7 cellular contexts compared by ENCODE assay signal in the genomic region with DNA sequence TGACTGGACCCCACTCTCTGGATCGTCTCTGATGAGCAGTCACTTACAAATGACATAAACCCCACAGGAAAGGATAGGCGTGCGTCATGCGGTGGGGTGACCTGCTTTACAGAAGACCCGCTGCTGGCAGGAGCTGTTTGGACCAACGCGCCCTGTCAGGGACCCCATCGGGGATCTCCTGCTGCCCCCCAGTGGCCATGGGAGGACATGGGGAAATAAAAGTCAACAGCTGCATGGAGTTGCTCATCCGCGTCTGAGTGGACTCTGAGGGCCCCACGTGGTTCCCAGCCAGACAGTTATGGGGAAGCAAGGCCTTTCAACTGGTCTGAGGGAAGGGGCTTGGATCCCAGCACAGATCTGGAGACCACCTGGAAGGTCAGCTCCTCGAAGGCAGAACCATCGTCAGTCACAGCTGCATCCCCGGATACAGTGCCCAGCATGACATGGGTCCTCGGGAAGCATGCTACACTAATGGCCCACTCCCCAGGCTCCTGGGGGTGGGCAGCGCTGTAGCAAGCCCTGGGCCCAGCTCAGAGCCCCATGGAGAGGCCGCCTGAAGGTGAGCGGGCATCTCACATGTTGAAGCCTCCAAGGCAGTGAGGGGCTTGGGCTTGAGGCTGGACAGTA. TPM values are rescaled to one million over a fixed set of nuclear protein-coding genes. Genes with fewer than 3 reads are reported as not detected.
DNase-seq lines count a peak whose midpoint lies in the region; ATAC-seq, FAIRE-seq and TF ChIP-seq lines count a peak whose summit lies in the region.

No MANE protein-coding gene starts in this region.

- no peak for TF ChIP-seq EP300 in stomach (IDR thresholded peaks at IDR 0.05)

- WGBS in stomach, 5 donors, result 14 to 38% (median 18%) methylated on average over 9 to 18 of the region's 18 CpGs

- H3K79me2 ChIP-seq in KMS-11 (ENCODE audit: insufficient read depth, low read depth), result no peaks in the 10 kb centered on the region

- H3K36me3 ChIP-seq in KMS-11 (ENCODE audit: insufficient read depth), result no peaks in the 10 kb centered on the region
- no peaks in the 10 kb centered on the region for H3K36me3 ChIP-seq in RWPE2 (ENCODE audit: low read depth)
- no peaks in the 10 kb centered on the region for H3K36me3 ChIP-seq in stomach

- H3K27me3 ChIP-seq in KMS-11 (ENCODE audit: insufficient read depth, low read depth), result no peaks in the 10 kb centered on the region
- no peaks in the 10 kb centered on the region for H3K27me3 ChIP-seq in RWPE2 (ENCODE audit: insufficient read depth, poor library complexity, severe bottlenecking)
- H3K27me3 ChIP-seq in stomach, result no peaks in the 10 kb centered on the region

- intact Hi-C loops in stomach (cut with DNase I; ENCODE audit: low total_unique reads), result loop anchor here (5.0 kb wide), 1 partner anchor 47 kb away; the partner anchor contains the start of gene MYL3

- no peak overlapping the region for H3K9ac ChIP-seq in KMS-11

- TF ChIP-seq CTCF in KMS-11 (conservative IDR thresholded peaks at IDR 0.05; ENCODE audit: low read depth, low read length), result peak; percentile 73
- TF ChIP-seq CTCF in RWPE2 (IDR thresholded peaks at IDR 0.05; ENCODE audit: poor library complexity, severe bottlenecking), result peak; percentile 90
- TF ChIP-seq CTCF in fibroblast of villous mesenchyme (IDR thresholded peaks at IDR 0.05; ENCODE audit: insufficient read depth, low read depth, low read length), result peak; percentile 91
- TF ChIP-seq CTCF in stomach (IDR thresholded peaks at IDR 0.05), result peak in 5 of 7 experiments; percentile 70 to 83 (median 73)

- H2AFZ ChIP-seq in KMS-11 (ENCODE audit: low read depth), result no peak overlapping the region

- H3K4me2 ChIP-seq in KMS-11, result no peak overlapping the region

- H3K4me1 ChIP-seq in KMS-11 (ENCODE audit: low read depth, poor library complexity, severe bottlenecking), result no peaks in the 10 kb centered on the region
- H3K4me1 ChIP-seq in RWPE2 (ENCODE audit: insufficient read depth, poor library complexity, severe bottlenecking), result peaks cover 10% of the 10 kb centered on the region
- H3K4me1 ChIP-seq in stomach, result peaks cover 10 to 34% (median 20%) of the 10 kb centered on the region in 4 donors

- H3K9me3 ChIP-seq in RWPE2 (ENCODE audit: severe bottlenecking), result no peaks in the 10 kb centered on the region
- H3K9me3 ChIP-seq in stomach, result no peaks in the 10 kb centered on the region

- no peak overlapping the region for H3K4me3 ChIP-seq in KMS-11 (IDR thresholded peaks at IDR 0.05; ENCODE audit: insufficient read depth, low read depth, low read length)
- H3K4me3 ChIP-seq in RWPE2 (ENCODE audit: severe bottlenecking), result no peak overlapping the region
- no peak overlapping the region for H3K4me3 ChIP-seq in fibroblast of villous mesenchyme (ENCODE audit: low read depth, low read length)
- H3K4me3 ChIP-seq in stomach, result no peak overlapping the region

- DNase-seq in GM12891 (ENCODE audit: insufficient read length, low spot score), result peak; percentile 90
- DNase-seq in RWPE2 (ENCODE audit: low spot score), result peak; percentile 78
- DNase-seq in activated T-helper 1 cell treated with anti-CD3 and anti-CD28 coated beads, Interleukin-2, amount 50 U/mL, for 16 hours (ENCODE audit: low read depth in 1 of 2, low spot score in 1 of 2), result peak; percentile 55 to 60
- DNase-seq in fibroblast of villous mesenchyme (ENCODE audit: low read depth), result peak; percentile 84
- DNase-seq in nucleus accumbens (lab: John Stamatoyannopoulos, UW), result peak in 52 of 56 donors; percentile 16 to 91 (median 68)
- peak; percentile 82 for DNase-seq in stomach

- no peaks in the 10 kb centered on the region for H4K20me1 ChIP-seq in KMS-11 (ENCODE audit: insufficient read depth)

- peak; percentile 78 for FAIRE-seq in GM12891 (lab: Jason Lieb, UNC)

- peak; percentile 63 for ATAC-seq in RWPE2 (ENCODE audit: low read depth)

- TF ChIP-seq POLR2A in GM12891 (IDR thresholded peaks at IDR 0.05; ENCODE audit: low read depth, low read length), result no peak
- TF ChIP-seq POLR2A in stomach (IDR thresholded peaks at IDR 0.05), result no peak

- H3K27ac ChIP-seq in KMS-11 (no peak overlapping the region), RWPE2 (ENCODE audit: poor library complexity, severe bottlenecking) (no peak overlapping the region), stomach (no peak overlapping the region)

TF ChIP-seq in GM12891, 5 proteins besides CTCF, POLR2A, EP300 and RAD21:
- TF ChIP-seq POLR2AphosphoS5 (IDR thresholded peaks at IDR 0.05; ENCODE audit: low read depth, low read length) (no peak), PAX5 (IDR thresholded peaks at IDR 0.05; ENCODE audit: insufficient read depth, low read length, severe bottlenecking) (peak; percentile 53)
TF ChIP-seq in GM12891: peak in this region for 1.

RNA-seq across cellular contexts. Expression of gene PTH1R, which starts 32.1 kb away (rescaled TPM):
- 0.06 TPM for polyA plus RNA-seq in GM12891 (2012; ENCODE audit: low read depth, missing spikeins)
- total RNA-seq in fibroblast of villous mesenchyme (2.3 and 2.6 TPM in 2 replicates), stomach (1 to 10 TPM; 2.6 to 4.0 (median 3.5) TPM)
- 10 to 100 TPM in 2 of 3 donors, 1 to 10 TPM in 1; 8.4 to 22.4 (median 20.9) TPM for polyA plus RNA-seq in stomach

RNA-seq across cellular contexts. Expression of gene MYL3, which starts 46.4 kb away (rescaled TPM):
- 0.18 TPM for polyA plus RNA-seq in GM12891 (2012; ENCODE audit: low read depth, missing spikeins)
- 0.97 and 1.7 TPM in 2 replicates for total RNA-seq in fibroblast of villous mesenchyme
- total RNA-seq in stomach, result 1 to 10 TPM in 1 of 5 donors, not detected in 4; 3.1 TPM
- polyA plus RNA-seq in stomach, result 10 to 100 TPM in 1 of 3 donors, 1 to 10 TPM in 2; 1.5 to 11.5 (median 6.8) TPM
